19 cellular contexts compared by ENCODE assay signal in genomic region chr13:105915451-105915850, GRCh38.
DNase-seq lines count a peak whose midpoint lies in the region; ATAC-seq and TF ChIP-seq lines count a peak whose summit lies in the region.
"Had no signal": no experiment of that assay in that cellular context is flagged by ENCODE, and none has a peak within 500 bp of the region (broad histone marks: within the 10 kb centered on the region; RNA-seq: fewer than 3 reads in every experiment).

No MANE protein-coding gene starts in this region.

- H3K4me1 Mint-ChIP-seq in HFFc6 (ENCODE audit: low read depth) (peaks cover 42% of the 10 kb centered on the region), T-cell (no peaks in the 10 kb centered on the region)
- H3K4me1 Mint-ChIP-seq: CD4-positive, CD25-positive, alpha-beta regulatory T cell had no signal

- H3K4me3 Mint-ChIP-seq in HFFc6: peak overlapping the region; percentile 61; the same call in 1 of the 2 replicates
- H3K4me3 Mint-ChIP-seq in T-cell: no peak overlapping the region
- H3K4me3 Mint-ChIP-seq: CD4-positive, CD25-positive, alpha-beta regulatory T cell had no signal

- H3K9me3 ChIP-seq in fibroblast of lung (ENCODE audit: control insufficient read depth, insufficient read depth, low read depth, low read length) (no peaks in the 10 kb centered on the region), smooth muscle cell (replicated peaks; ENCODE audit: low read depth) (no peaks in the 10 kb centered on the region)
- H3K9me3 ChIP-seq: A549; BLaER1 treated with 17β-estradiol and CSF1 and Interleukin-3, amounts not matched to agents 10 nM and 100 nM; HAP-1 had no signal

- H3K9me3 Mint-ChIP-seq in HFFc6 (no peaks in the 10 kb centered on the region), T-cell (peaks cover 0 to 4% (median 0%) of the 10 kb centered on the region in 3 donors)

- no peaks in the 10 kb centered on the region for H3K36me3 ChIP-seq in fibroblast of lung (ENCODE audit: control insufficient read depth, insufficient read depth, low read length)
- H3K36me3 ChIP-seq in smooth muscle cell (ENCODE audit: low read depth): no peaks in the 10 kb centered on the region
- H3K36me3 ChIP-seq: BLaER1 treated with 17β-estradiol and CSF1 and Interleukin-3, amounts not matched to agents 10 nM and 100 nM; HAP-1 had no signal

- H3K36me3 Mint-ChIP-seq in HFFc6 (ENCODE audit: low read depth) (no peaks in the 10 kb centered on the region), T-cell (no peaks in the 10 kb centered on the region)
- H3K36me3 Mint-ChIP-seq: CD4-positive, CD25-positive, alpha-beta regulatory T cell had no signal

- TF ChIP-seq CTCF in HFFc6 (IDR thresholded peaks at IDR 0.05) (no peak), fibroblast of lung (conservative IDR thresholded peaks at IDR 0.05 in 1 of 2, IDR thresholded peaks at IDR 0.05 in 1 of 2; ENCODE audit: low read depth in 1 of 2, low read length in 2 of 2) (no peak), smooth muscle cell (IDR thresholded peaks at IDR 0.05; ENCODE audit: borderline replicate concordance, insufficient read depth, poor library complexity, severe bottlenecking) (no peak)

- WGBS in smooth muscle cell (ENCODE audit: low lambda C conversion rate): 82% methylated on average over 7 of the region's 7 CpGs

- H3K4me2 ChIP-seq in fibroblast of lung (ENCODE audit: extremely low read depth, insufficient read depth, low read length) (no peak overlapping the region), smooth muscle cell (peak overlapping the region; percentile 71)
- H3K4me2 ChIP-seq: A549 had no signal

- H2AFZ ChIP-seq in fibroblast of lung (ENCODE audit: low read length) (no peak overlapping the region), smooth muscle cell (ENCODE audit: low read depth) (no peak overlapping the region)

- H3K27ac ChIP-seq in fibroblast of lung (ENCODE audit: insufficient read depth, low read length): peak overlapping the region; percentile 66
- peak overlapping the region; percentile 51 for H3K27ac ChIP-seq in smooth muscle cell (ENCODE audit: low read depth)
- H3K27ac ChIP-seq: A549, HL-60 had no signal

- intact Hi-C loops in sciatic nerve (cut with DNase I): no loop called here

- POLR2A ChIA-PET in T-cell (lab: Charles Lee): no interaction called here

- no peaks in the 10 kb centered on the region for H3K27me3 ChIP-seq in fibroblast of lung (ENCODE audit: control insufficient read depth, insufficient read depth, low read length)
- no peaks in the 10 kb centered on the region for H3K27me3 ChIP-seq in smooth muscle cell (ENCODE audit: low read depth)

- CTCF ChIA-PET in T-cell (lab: Charles Lee): no interaction called here

- H3K27ac Mint-ChIP-seq in HFFc6 (no peak overlapping the region), T-cell (no peak overlapping the region)
- H3K27ac Mint-ChIP-seq: CD4-positive, CD25-positive, alpha-beta regulatory T cell had no signal

- ATAC-seq in T-cell (replicated peaks in 1 of 4): no peak
- ATAC-seq in sciatic nerve: no peak
- ATAC-seq: A549, K562 had no signal

- no peak overlapping the region for H3K9ac ChIP-seq in fibroblast of lung (ENCODE audit: insufficient read depth, low read length)
- no peak overlapping the region for H3K9ac ChIP-seq in smooth muscle cell (ENCODE audit: low read depth)
- H3K9ac ChIP-seq: BLaER1 treated with 17β-estradiol and CSF1 and Interleukin-3, amounts not matched to agents 10 nM and 100 nM had no signal

- H3K4me1 ChIP-seq in fibroblast of lung (ENCODE audit: control insufficient read depth, extremely low read depth, insufficient read depth, low read length): peaks cover 13% of the 10 kb centered on the region
- H3K4me1 ChIP-seq in smooth muscle cell (ENCODE audit: low read depth): peaks cover 20% of the 10 kb centered on the region

- H3K4me3 ChIP-seq in fibroblast of lung (replicated peaks in 1 of 4; ENCODE audit: control extremely low read depth in 1 of 4, insufficient read depth in 1 of 4, low read depth in 3 of 4, low read length in 4 of 4) (peak overlapping the region in 1 of 4 experiments; percentile 39), smooth muscle cell (no peak overlapping the region)
- H3K4me3 ChIP-seq: A549; BLaER1 treated with 17β-estradiol and CSF1 and Interleukin-3, amounts not matched to agents 10 nM and 100 nM; HAP-1; K562 had no signal

- H3K79me2 ChIP-seq in fibroblast of lung (ENCODE audit: control insufficient read depth, insufficient read depth, low read length) (no peaks in the 10 kb centered on the region), smooth muscle cell (ENCODE audit: low read depth) (no peaks in the 10 kb centered on the region)

- H3K27me3 Mint-ChIP-seq in HFFc6 (ENCODE audit: insufficient read depth): no peaks in the 10 kb centered on the region; the same call in 1 of the 2 replicates
- peaks cover 2 to 9% of the 10 kb centered on the region in 2 donors for H3K27me3 Mint-ChIP-seq in T-cell
- H3K27me3 Mint-ChIP-seq: CD4-positive, CD25-positive, alpha-beta regulatory T cell had no signal

- no peaks in the 10 kb centered on the region for H3F3A ChIP-seq in smooth muscle cell (ENCODE audit: low read depth)

- H4K20me1 ChIP-seq in fibroblast of lung (ENCODE audit: control insufficient read depth, extremely low read depth, insufficient read depth, low read length) (no peaks in the 10 kb centered on the region), smooth muscle cell (ENCODE audit: low read depth) (no peaks in the 10 kb centered on the region)
- H4K20me1 ChIP-seq: BLaER1 treated with 17β-estradiol and CSF1 and Interleukin-3, amounts not matched to agents 10 nM and 100 nM had no signal

- DNase-seq in HFFc6: no peak
- DNase-seq in RPMI7951 (ENCODE audit: low read depth): peak; percentile 66
- peak in 1 of 2 donors; percentile 33 for DNase-seq in fibroblast of lung (ENCODE audit: low read depth in 2 of 2)
- DNase-seq in smooth muscle cell (lab: John Stamatoyannopoulos, UW; ENCODE audit: unreplicated experiment): no peak
- DNase-seq in middle frontal gyrus (ENCODE audit: extremely low spot score, low spot score): no peak
- DNase-seq in T-cell: no peak
- no peak for DNase-seq in sciatic nerve (ENCODE audit: low spot score)
- DNase-seq in stimulated activated CD4-positive, alpha-beta T cell treated with anti-CD3 and anti-CD28 coated beads, Interleukin-2, amount 100 ng/mL, for 24 hours: no peak
- DNase-seq: Calu3; CD4-positive, CD25-positive, alpha-beta regulatory T cell; DMS 273 treated with DMSO at 0.1 percent for 48 hours; DMS79; EL; GOT3 had no signal
